ENCODE assay signal across 8 cellular contexts in the genomic region with DNA sequence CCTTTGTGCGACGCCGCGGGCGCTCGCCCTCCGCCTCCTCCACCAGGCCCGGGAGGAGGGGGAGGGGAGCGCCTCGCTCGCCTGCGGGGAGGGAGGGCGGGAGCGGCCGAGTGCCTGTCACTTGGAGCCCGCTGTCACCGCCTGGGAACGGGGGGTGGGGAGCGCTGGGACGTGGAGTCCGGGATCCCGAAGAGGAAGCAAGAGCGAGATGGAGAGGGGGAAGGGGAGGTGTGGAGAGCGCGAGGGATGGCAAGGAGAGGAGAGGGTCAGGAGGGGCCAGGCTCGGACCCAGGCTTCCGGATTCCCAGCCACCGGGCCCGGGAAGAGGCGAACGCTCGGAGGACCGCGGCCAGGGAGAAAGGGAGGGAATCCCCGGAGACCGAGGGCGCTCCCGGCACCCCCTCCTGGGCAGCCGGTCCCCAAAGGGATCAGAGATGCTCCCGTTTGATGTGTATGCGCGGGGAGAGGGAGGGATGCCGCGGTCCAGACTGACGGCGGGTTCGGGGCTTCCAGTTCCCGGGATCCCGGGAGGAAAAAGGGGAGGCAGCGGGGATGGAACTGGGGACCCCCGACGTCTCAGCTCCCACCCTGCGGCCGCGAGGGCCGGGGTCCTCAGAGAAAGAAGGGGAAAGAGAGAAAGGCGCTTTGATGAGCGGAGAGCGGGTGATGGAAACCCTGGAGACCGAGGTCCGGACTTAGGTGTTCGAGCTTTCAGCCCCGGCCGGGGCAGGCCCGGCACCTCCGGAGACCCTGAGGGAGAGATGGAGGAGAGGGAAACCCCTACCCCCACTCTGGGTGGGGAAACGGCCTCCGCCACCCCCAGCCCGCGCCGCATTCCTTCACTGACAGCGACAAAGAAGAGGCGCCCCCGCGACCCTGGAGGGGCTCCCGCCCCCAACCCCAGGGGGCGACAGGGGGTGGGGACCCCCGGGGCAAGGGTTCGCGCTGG. TPM values are rescaled to one million over a fixed set of nuclear protein-coding genes. Genes with fewer than 3 reads are reported as not detected.
DNase-seq lines count a peak whose midpoint lies in the region; ATAC-seq and TF ChIP-seq lines count a peak whose summit lies in the region.

No MANE protein-coding gene starts in this region.

- ATAC-seq in GM21786 (IDR thresholded peaks at IDR 0.05; ENCODE audit: unreplicated experiment) = no peak
- no peak for ATAC-seq in CD8-positive, alpha-beta T cell

- H3K27me3 Mint-ChIP-seq in activated naive CD4-positive, alpha-beta T cell treated with anti-CD3 and anti-CD28 coated beads, Interleukin-2, amount 50 U/mL, for 24 hours = peaks cover 40% of the 10 kb centered on the region
- peaks cover 46% of the 10 kb centered on the region for H3K27me3 Mint-ChIP-seq in CD8-positive, alpha-beta T cell (ENCODE audit: low read depth)

- H3K27ac Mint-ChIP-seq in activated naive CD4-positive, alpha-beta T cell treated with anti-CD3 and anti-CD28 coated beads, Interleukin-2, amount 50 U/mL, for 24 hours = no peak overlapping the region
- H3K27ac Mint-ChIP-seq in CD8-positive, alpha-beta T cell = no peak overlapping the region

- TF ChIP-seq CTCF in foreskin fibroblast (IDR thresholded peaks at IDR 0.05; ENCODE audit: low read depth, low read length) = no peak
- no peak for TF ChIP-seq CTCF in CD8-positive, alpha-beta T cell (IDR thresholded peaks at IDR 0.05)

- CTCF ChIA-PET in CD8-positive, alpha-beta T cell (lab: Charles Lee) = no interaction called here

- H3K9me3 Mint-ChIP-seq in activated naive CD4-positive, alpha-beta T cell treated with anti-CD3 and anti-CD28 coated beads, Interleukin-2, amount 50 U/mL, for 24 hours = no peaks in the 10 kb centered on the region
- H3K9me3 Mint-ChIP-seq in CD8-positive, alpha-beta T cell = no peaks in the 10 kb centered on the region

- POLR2A ChIA-PET in CD8-positive, alpha-beta T cell (lab: Charles Lee) = interaction anchor here (0.5 kb wide), 1 partner anchor 19 kb away, joined by 3 read pairs; no protein-coding TSS in a partner anchor

- H3K4me3 ChIP-seq in SJCRH30 = peak overlapping the region; percentile 64
- H3K4me3 ChIP-seq in foreskin fibroblast (ENCODE audit: low read depth in 1 of 2, low read length in 2 of 2) = peak overlapping the region; percentile 48 to 55
- H3K4me3 ChIP-seq in CD8-positive, alpha-beta T cell (ENCODE audit: low read depth, low read length) = no peak overlapping the region

- H3K36me3 Mint-ChIP-seq in activated naive CD4-positive, alpha-beta T cell treated with anti-CD3 and anti-CD28 coated beads, Interleukin-2, amount 50 U/mL, for 24 hours = no peaks in the 10 kb centered on the region
- H3K36me3 Mint-ChIP-seq in CD8-positive, alpha-beta T cell = no peaks in the 10 kb centered on the region

- no peak for DNase-seq in activated naive CD4-positive, alpha-beta T cell (lab: John Stamatoyannopoulos, UW)
- DNase-seq in SJCRH30 (peak; percentile 49 to 50), foreskin fibroblast (no peak), NCI-H2081 (lab: John Stamatoyannopoulos, UW) (no peak)
- no peak for DNase-seq in CD8-positive, alpha-beta T cell

- no peaks in the 10 kb centered on the region for H3K4me1 ChIP-seq in SJCRH30
- peaks cover 17% of the 10 kb centered on the region for H3K4me1 ChIP-seq in CD8-positive, alpha-beta T cell (ENCODE audit: insufficient read depth, low read length)

- no peaks in the 10 kb centered on the region for H3K9me3 ChIP-seq in SJCRH30 (replicated peaks)
- H3K9me3 ChIP-seq in CD8-positive, alpha-beta T cell (ENCODE audit: low read length) = no peaks in the 10 kb centered on the region

- intact Hi-C loops in CD8-positive, alpha-beta T cell (cut with DNase I, micrococcal nuclease) = loop anchor here (5.0 to 10.0 kb wide), 2 partner anchors 184 to 326 kb away; no protein-coding TSS in a partner anchor

- peak overlapping the region; percentile 49 for H3K4me3 Mint-ChIP-seq in activated naive CD4-positive, alpha-beta T cell treated with anti-CD3 and anti-CD28 coated beads, Interleukin-2, amount 50 U/mL, for 24 hours
- H3K4me3 Mint-ChIP-seq in CD8-positive, alpha-beta T cell = no peak overlapping the region

- peaks cover 23% of the 10 kb centered on the region for H3K4me1 Mint-ChIP-seq in activated naive CD4-positive, alpha-beta T cell treated with anti-CD3 and anti-CD28 coated beads, Interleukin-2, amount 50 U/mL, for 24 hours
- H3K4me1 Mint-ChIP-seq in CD8-positive, alpha-beta T cell (ENCODE audit: low read depth) = peaks cover 18% of the 10 kb centered on the region

- no peaks in the 10 kb centered on the region for H3K36me3 ChIP-seq in SJCRH30
- H3K36me3 ChIP-seq in CD8-positive, alpha-beta T cell (ENCODE audit: insufficient read depth, low read length) = no peaks in the 10 kb centered on the region

- H3K27ac ChIP-seq in SJCRH30 (no peak overlapping the region), temporal lobe (ENCODE audit: low read depth, low read length) (peak overlapping the region; percentile 44)
- no peak overlapping the region for H3K27ac ChIP-seq in CD8-positive, alpha-beta T cell (ENCODE audit: low read depth, low read length)

- H3K27me3 ChIP-seq in SJCRH30 = no peaks in the 10 kb centered on the region
- H3K27me3 ChIP-seq in CD8-positive, alpha-beta T cell (ENCODE audit: insufficient read depth, low read length) = peaks cover 30% of the 10 kb centered on the region

RNA-seq across cellular contexts. Expression of a gene that starts 4.7 kb away (rescaled TPM):
- total RNA-seq in SJCRH30 (2014; rRNA removed; shearing (Covaris generic)) = 8.1 and 10.6 TPM in 2 replicates
- total RNA-seq in temporal lobe = 35.4 TPM
- not detected for total RNA-seq in CD8-positive, alpha-beta T cell

RNA-seq across cellular contexts. Expression of a gene that starts 27.4 kb away (rescaled TPM):
- total RNA-seq in SJCRH30 (2014; rRNA removed; shearing (Covaris generic)) = 1.9 and 2.2 TPM in 2 replicates
- total RNA-seq in temporal lobe = 1.2 TPM
- total RNA-seq in CD8-positive, alpha-beta T cell = not detected

RNA-seq across cellular contexts. Expression of a gene that starts 35.6 kb away (rescaled TPM):
- total RNA-seq in SJCRH30 (2014; rRNA removed; shearing (Covaris generic)) = 0.38 and 0.45 TPM in 2 replicates
- total RNA-seq in temporal lobe = 60.0 TPM
- total RNA-seq in CD8-positive, alpha-beta T cell = 10 to 100 TPM; 35.7 to 38.2 TPM

Comparison
In these comparisons a context has a peak if more than half of its experiments do, and no peak if none do; other contexts are left out.
1. DNase-seq: peak in SJCRH30 (2 of 2); none in activated naive CD4-positive, alpha-beta T cell (0 of 4), foreskin fibroblast (0 of 2), NCI-H2081 (0 of 2) and CD8-positive, alpha-beta T cell (0 of 7).
2. RNA of a gene that starts 35.6 kb away (total RNA-seq): 60.0 TPM in temporal lobe (single experiment) and 35.7 to 38.2 TPM in CD8-positive, alpha-beta T cell; 0.38 to 0.45 TPM in SJCRH30; every median in the first group is over 10 times any median in the second.